In genomic region chr20:40680560-40680959, GRCh38 we compare ENCODE assay signal across 1 cellular context.
TF ChIP-seq lines count a peak whose summit lies in the region.

No MANE protein-coding gene starts in this region.

TF ChIP-seq in WTC11, 78 proteins besides CTCF, POLR2A, EP300 and RAD21 (continued from another document):
- TF ChIP-seq PRDM15 (CRISPR knock-in tag; IDR thresholded peaks at IDR 0.05) = no peak
- TF ChIP-seq GABPB1 (CRISPR knock-in tag; IDR thresholded peaks at IDR 0.05) = no peak
- no peak for TF ChIP-seq NR3C1 (CRISPR knock-in tag; conservative IDR thresholded peaks at IDR 0.05; ENCODE audit: low read depth)
- no peak for TF ChIP-seq SP1 (CRISPR knock-in tag; conservative IDR thresholded peaks at IDR 0.05)
- no peak for TF ChIP-seq ZNF425 (CRISPR knock-in tag; conservative IDR thresholded peaks at IDR 0.05)
- no peak for TF ChIP-seq ATF1 (CRISPR knock-in tag; IDR thresholded peaks at IDR 0.05)
- TF ChIP-seq MXD4 (CRISPR knock-in tag; IDR thresholded peaks at IDR 0.05; ENCODE audit: borderline replicate concordance) = no peak
- TF ChIP-seq, protein P1, sequence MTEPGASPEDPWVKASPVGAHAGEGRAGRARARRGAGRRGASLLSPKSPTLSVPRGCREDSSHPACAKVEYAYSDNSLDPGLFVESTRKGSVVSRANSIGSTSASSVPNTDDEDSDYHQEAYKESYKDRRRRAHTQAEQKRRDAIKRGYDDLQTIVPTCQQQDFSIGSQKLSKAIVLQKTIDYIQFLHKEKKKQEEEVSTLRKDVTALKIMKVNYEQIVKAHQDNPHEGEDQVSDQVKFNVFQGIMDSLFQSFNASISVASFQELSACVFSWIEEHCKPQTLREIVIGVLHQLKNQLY (CRISPR knock-in tag; IDR thresholded peaks at IDR 0.05) = no peak
- TF ChIP-seq FOXK1 (CRISPR knock-in tag; IDR thresholded peaks at IDR 0.05) = no peak
TF ChIP-seq in WTC11: peak in this region for 0.
